10 cellular contexts compared by ENCODE assay signal in genomic region chr1:32249831-32250525, GRCh38. TPM values are rescaled to one million over a fixed set of nuclear protein-coding genes. Genes with fewer than 3 reads are reported as not detected.
A peak's percentile ranks its signal among the peaks of the same experiment; 100 is the strongest.
DNase-seq lines count a peak whose midpoint lies in the region; ATAC-seq, FAIRE-seq and TF ChIP-seq lines count a peak whose summit lies in the region.
"Had no signal": no experiment of that assay in that cellular context is flagged by ENCODE, and none has a peak within 500 bp of the region (broad histone marks: within the 10 kb centered on the region; RNA-seq: fewer than 3 reads in every experiment).

No MANE protein-coding gene starts in this region.

- 66% methylated on average over 8 of the region's 9 CpGs for WGBS in esophagus muscularis mucosa
- 50 to 74% (median 53%) methylated on average over 9 of the region's 9 CpGs for WGBS in small intestine, 3 donors

- no peak for TF ChIP-seq EP300 in esophagus muscularis mucosa (IDR thresholded peaks at IDR 0.05)

- no peak for FAIRE-seq in small intestine (lab: Jason Lieb, UNC)
- FAIRE-seq in frontal cortex (lab: Jason Lieb, UNC), result no peak
- FAIRE-seq: A204.1, endometrium had no signal

- no peak for TF ChIP-seq CTCF in esophagus muscularis mucosa (IDR thresholded peaks at IDR 0.05)

- DNase-seq in NCI-H146 (lab: John Stamatoyannopoulos, UW), result peak; percentile 5
- no peak for DNase-seq in NCI-H146 treated with DMSO at 0.1 percent for 48 hours (lab: John Stamatoyannopoulos, UW; ENCODE audit: unreplicated experiment)
- peak; percentile 75 to 76 for DNase-seq in activated CD4-positive, alpha-beta T cell treated with anti-CD3 and anti-CD28 coated beads, Interleukin-2, amount 50 U/mL, for 4 hours
- no peak for DNase-seq in esophagus muscularis mucosa (ENCODE audit: extremely low spot score)
- DNase-seq in small intestine, result peak; percentile 71
- DNase-seq in frontal cortex (ENCODE audit: low spot score in 2 of 2), result no peak
- no peak for DNase-seq in amygdala (lab: John Stamatoyannopoulos, UW)

- TF ChIP-seq POLR2A in esophagus muscularis mucosa (IDR thresholded peaks at IDR 0.05; ENCODE audit: low read depth), result no peak

- no peaks in the 10 kb centered on the region for H3K9me3 ChIP-seq in esophagus muscularis mucosa
- H3K9me3 ChIP-seq in small intestine (ENCODE audit: control insufficient read depth, low read depth), result no peaks in the 10 kb centered on the region

- H3K36me3 ChIP-seq in esophagus muscularis mucosa (no peaks in the 10 kb centered on the region), small intestine (ENCODE audit: control insufficient read depth in 2 of 2, insufficient read depth in 2 of 2, low read length in 2 of 2) (no peaks in the 10 kb centered on the region)

- ATAC-seq in HG03571 (IDR thresholded peaks at IDR 0.05; ENCODE audit: unreplicated experiment), result peak; percentile 40

- H3K4me3 ChIP-seq in esophagus muscularis mucosa, result no peak overlapping the region
- no peak overlapping the region for H3K4me3 ChIP-seq in small intestine (ENCODE audit: low read depth in 1 of 2, low read length in 2 of 2)

- H3K4me1 ChIP-seq in esophagus muscularis mucosa (peaks cover 39 to 66% (median 63%) of the 10 kb centered on the region in 4 donors), small intestine (ENCODE audit: control insufficient read depth in 2 of 2, insufficient read depth in 1 of 2, low read depth in 1 of 2, low read length in 1 of 2) (peaks cover 0 to 8% of the 10 kb centered on the region in 2 donors)

- intact Hi-C loops in esophagus muscularis mucosa (cut with DNase I), result no loop called here

- H3K27me3 ChIP-seq in esophagus muscularis mucosa (no peaks in the 10 kb centered on the region), small intestine (ENCODE audit: control insufficient read depth in 2 of 2, insufficient read depth in 2 of 2, low read length in 2 of 2) (no peaks in the 10 kb centered on the region)

- H3K27ac ChIP-seq in esophagus muscularis mucosa (replicated peaks in 1 of 4) (peak overlapping the region; percentile 45 to 73 (median 67)), small intestine (ENCODE audit: low read depth in 1 of 2, low read length in 1 of 2) (peak overlapping the region; percentile 51 to 86)

RNA-seq across cellular contexts. Expression of gene LCK, which starts 1.1 kb away (rescaled TPM):
- total RNA-seq in esophagus muscularis mucosa (1 to 10 TPM in 2 of 4 donors, under 1 TPM in 2; 0.42 to 2.8 (median 1.1) TPM), frontal cortex (not detected)
- polyA plus RNA-seq in small intestine, result 10 to 100 TPM in 1 of 3 donors, 1 to 10 TPM in 2; 3.1 to 14.1 (median 4.0) TPM

RNA-seq across cellular contexts. Expression of gene FAM167B, which starts 3.0 kb away (rescaled TPM):
- total RNA-seq in esophagus muscularis mucosa, result 1 to 10 TPM in 3 of 4 donors, under 1 TPM in 1; 0.83 to 6.7 (median 4.7) TPM
- polyA plus RNA-seq in small intestine, result 1 to 10 TPM; 1.4 to 6.4 (median 2.7) TPM
- 0.41 TPM for total RNA-seq in frontal cortex

RNA-seq across cellular contexts. Expression of gene EIF3I, which starts 27.8 kb away (rescaled TPM):
- total RNA-seq in esophagus muscularis mucosa, result 100 to 1,000 TPM; 141 to 214 (median 167) TPM
- polyA plus RNA-seq in small intestine, result 100 to 1,000 TPM; 162 to 234 (median 175) TPM
- total RNA-seq in frontal cortex, result 98.6 TPM

RNA-seq across cellular contexts. Expression of gene TMEM234, which starts 27.8 kb away (rescaled TPM):
- total RNA-seq in esophagus muscularis mucosa (1 to 10 TPM; 6.6 to 10.0 (median 8.2) TPM), frontal cortex (12.2 TPM)
- polyA plus RNA-seq in small intestine, result 10 to 100 TPM in 1 of 3 donors, 1 to 10 TPM in 2; 6.5 to 12.9 (median 8.1) TPM

RNA-seq across cellular contexts. Expression of gene DCDC2B, which starts 41.1 kb away (rescaled TPM):
- total RNA-seq in esophagus muscularis mucosa (not detected), frontal cortex (not detected)
- polyA plus RNA-seq in small intestine, result not detected

Comparison
In these comparisons a context has a peak if more than half of its experiments do, and no peak if none do; other contexts are left out.
1. DNase-seq: peak in NCI-H146 (single experiment), activated CD4-positive, alpha-beta T cell treated with anti-CD3 and anti-CD28 coated beads, Interleukin-2, amount 50 U/mL, for 4 hours (2 of 2) and small intestine (single experiment); none in NCI-H146 treated with DMSO at 0.1 percent for 48 hours (single experiment), esophagus muscularis mucosa (single experiment), frontal cortex (0 of 2) and amygdala (0 of 56).